In genomic region chr5:68749076-68749475, GRCh38 we compare ENCODE assay signal across 25 cellular contexts.
A peak's percentile ranks its signal among the peaks of the same experiment; 100 is the strongest.
DNase-seq lines count a peak whose midpoint lies in the region; ATAC-seq, FAIRE-seq and TF ChIP-seq lines count a peak whose summit lies in the region.
"Had no signal": no experiment of that assay in that cellular context is flagged by ENCODE, and none has a peak within 500 bp of the region (broad histone marks: within the 10 kb centered on the region; RNA-seq: fewer than 3 reads in every experiment).

No MANE protein-coding gene starts in this region.

- H3K18ac ChIP-seq in trophoblast cell (ENCODE audit: low read length), result no peak overlapping the region

- H2BK12ac ChIP-seq in trophoblast cell (ENCODE audit: low read length), result no peak overlapping the region

- in situ Hi-C loops in HepG2 (cut with HindIII; ENCODE audit: extremely low pct_ligation_motif_present, low pct_unique_long_range_greater_than_20kb), result no loop called here

- WGBS in liver, result 85% methylated on average over 2 of the region's 2 CpGs
- 0% methylated on average over 2 of the region's 2 CpGs for whole genome bisulfite sequencing in HepG2 (ENCODE audit: low lambda C conversion rate)
- no CpG with 5 or more reads among the region's 2 CpGs for WGBS in right lobe of liver (ENCODE audit: insufficient coverage, low coverage, low lambda C conversion rate, missing lambda C conversion rate)
- no CpG with 5 or more reads among the region's 2 CpGs for WGBS in trophoblast cell (ENCODE audit: extremely low coverage, insufficient coverage, insufficient read length)

- DNase-seq in HepG2 (ENCODE audit: low spot score) (no peak), right lobe of liver (no peak), trophoblast cell (no peak), uterus (no peak), Peyer's patch (no peak), NCI-H146 treated with DMSO at 0.1 percent for 48 hours (lab: John Stamatoyannopoulos, UW; ENCODE audit: unreplicated experiment) (no peak), NOMO-1 treated with dmso at 0.1 percent for 144 hours (lab: John Stamatoyannopoulos, UW; ENCODE audit: unreplicated experiment) (no peak)
- DNase-seq: 8988T; ACHN; BE2C; CD4-positive, alpha-beta T cell; CD8-positive, alpha-beta memory T cell; DMS 273 treated with DMSO at 0.1 percent for 48 hours; DMS79; GDM1; H9; HFFc6 had no signal

- POLR2A ChIA-PET in HepG2 (lab: Yijun Ruan, JAX), result no interaction called here

- peak overlapping the region; percentile 40 to 95 for H3K27ac ChIP-seq in liver (ENCODE audit: low read depth in 1 of 2, low read length in 2 of 2)
- H3K27ac ChIP-seq in HepG2 (ENCODE audit: extremely low read length, insufficient read depth, low read length), result no peak overlapping the region
- peak overlapping the region in 2 of 3 donors; percentile 5 to 89 for H3K27ac ChIP-seq in right lobe of liver
- peak overlapping the region; percentile 23 for H3K27ac ChIP-seq in trophoblast cell (ENCODE audit: low read depth, low read length)
- H3K27ac ChIP-seq in uterus, result peak overlapping the region; percentile 26 to 46
- no peak overlapping the region for H3K27ac ChIP-seq in Peyer's patch
- H3K27ac ChIP-seq: A549; BLaER1 treated with 17β-estradiol and CSF1 and Interleukin-3, amounts not matched to agents 10 nM and 100 nM; GM23248 had no signal

- H3K4me3 ChIP-seq in liver (ENCODE audit: low read depth in 1 of 3, low read length in 3 of 3), result no peak overlapping the region
- H3K4me3 ChIP-seq in HepG2 (replicated peaks in 1 of 3; ENCODE audit: insufficient read depth in 1 of 3, low read depth in 2 of 3, low read length in 3 of 3), result no peak overlapping the region
- H3K4me3 ChIP-seq in right lobe of liver, result no peak overlapping the region
- no peak overlapping the region for H3K4me3 ChIP-seq in trophoblast cell (ENCODE audit: low read depth, low read length)
- no peak overlapping the region for H3K4me3 ChIP-seq in uterus
- no peak overlapping the region for H3K4me3 ChIP-seq in Peyer's patch
- H3K4me3 ChIP-seq: A549; BLaER1 treated with 17β-estradiol and CSF1 and Interleukin-3, amounts not matched to agents 10 nM and 100 nM; GM12878; GM23248 had no signal

- no peak overlapping the region for H4K91ac ChIP-seq in trophoblast cell (ENCODE audit: low read depth, low read length)

- no TSS peak for BruUV-seq in HepG2 (replicated peaks; lab: Mats Ljungman, UMichigan)

- H3K9me3 ChIP-seq in liver (ENCODE audit: control insufficient read depth in 4 of 4, low read length in 3 of 4) (no peaks in the 10 kb centered on the region), HepG2 (ENCODE audit: low read length) (no peaks in the 10 kb centered on the region), right lobe of liver (no peaks in the 10 kb centered on the region), trophoblast cell (ENCODE audit: insufficient read depth, low read depth, low read length) (no peaks in the 10 kb centered on the region), uterus (no peaks in the 10 kb centered on the region), Peyer's patch (no peaks in the 10 kb centered on the region)
- H3K9me3 ChIP-seq: A549; BE2C; BLaER1 treated with 17β-estradiol and CSF1 and Interleukin-3, amounts not matched to agents 10 nM and 100 nM had no signal

- H3K79me1 ChIP-seq in trophoblast cell (ENCODE audit: low read length), result no peaks in the 10 kb centered on the region

- H2BK120ac ChIP-seq in trophoblast cell (ENCODE audit: insufficient read depth, low read length, poor library complexity), result no peak overlapping the region

- no peaks in the 10 kb centered on the region for H3K79me2 ChIP-seq in HepG2 (ENCODE audit: insufficient read depth, low read length)
- no peaks in the 10 kb centered on the region for H3K79me2 ChIP-seq in trophoblast cell (ENCODE audit: control insufficient read depth, insufficient read depth, low read length, poor library complexity)

- no peak overlapping the region for H3K4ac ChIP-seq in trophoblast cell (ENCODE audit: low read depth, low read length)

- TF ChIP-seq POLR2A in HepG2 (IDR thresholded peaks at IDR 0.05; ENCODE audit: insufficient read depth in 1 of 2, low read depth in 2 of 2, low read length in 2 of 2) (no peak), right lobe of liver (IDR thresholded peaks at IDR 0.05) (no peak), uterus (IDR thresholded peaks at IDR 0.05) (no peak), Peyer's patch (IDR thresholded peaks at IDR 0.05) (no peak)

- intact Hi-C loops in HepG2 (cut with micrococcal nuclease; ENCODE audit: unreplicated experiment), result no loop called here
- intact Hi-C loops in right lobe of liver (cut with DNase I), result loop anchor here (10.0 kb wide), 1 partner anchor 464 kb away; no protein-coding TSS in a partner anchor
- intact Hi-C loops in uterus (cut with DNase I; ENCODE audit: low total_unique reads), result no loop called here

- ATAC-seq in HepG2 (no peak), right lobe of liver (no peak)
- ATAC-seq: A549, GM12878, HCT116 had no signal

- TF ChIP-seq EP300 in HepG2 (IDR thresholded peaks at IDR 0.05; ENCODE audit: low read depth in 2 of 2, low read length in 2 of 2), result no peak
- TF ChIP-seq EP300 in HepG2 (CRISPR knock-in tag; IDR thresholded peaks at IDR 0.05; ENCODE audit: borderline replicate concordance), result no peak

- TF ChIP-seq RAD21 in liver (IDR thresholded peaks at IDR 0.05) (no peak), HepG2 (CRISPR knock-in tag; IDR thresholded peaks at IDR 0.05) (no peak)

- no peak overlapping the region for H2AK5ac ChIP-seq in trophoblast cell (ENCODE audit: low read length)

- H3K9ac ChIP-seq in liver (ENCODE audit: low read depth in 1 of 2, low read length in 2 of 2) (no peak overlapping the region), HepG2 (ENCODE audit: insufficient read depth, low read depth, low read length) (no peak overlapping the region), trophoblast cell (ENCODE audit: low read length) (no peak overlapping the region)
- H3K9ac ChIP-seq: BLaER1 treated with 17β-estradiol and CSF1 and Interleukin-3, amounts not matched to agents 10 nM and 100 nM; GM23248 had no signal

- H3K36me3 ChIP-seq in liver (ENCODE audit: control insufficient read depth in 4 of 4, insufficient read depth in 3 of 4, low read depth in 1 of 4, low read length in 3 of 4) (no peaks in the 10 kb centered on the region), HepG2 (replicated peaks in 1 of 2; ENCODE audit: control insufficient read depth in 1 of 2, insufficient read depth in 2 of 2, low read length in 2 of 2) (no peaks in the 10 kb centered on the region), right lobe of liver (no peaks in the 10 kb centered on the region), trophoblast cell (ENCODE audit: control insufficient read depth in 1 of 2, insufficient read depth in 2 of 2, low read length in 2 of 2) (no peaks in the 10 kb centered on the region), uterus (no peaks in the 10 kb centered on the region), Peyer's patch (no peaks in the 10 kb centered on the region)
- H3K36me3 ChIP-seq: BE2C; BLaER1 treated with 17β-estradiol and CSF1 and Interleukin-3, amounts not matched to agents 10 nM and 100 nM had no signal

- H3K4me1 ChIP-seq in liver (ENCODE audit: control insufficient read depth in 4 of 4, insufficient read depth in 4 of 4, low read length in 3 of 4) (peaks cover 2 to 31% (median 10%) of the 10 kb centered on the region in 4 donors), HepG2 (ENCODE audit: insufficient read depth, low read length) (no peaks in the 10 kb centered on the region), right lobe of liver (peaks cover 0 to 28% (median 6%) of the 10 kb centered on the region in 4 donors), trophoblast cell (ENCODE audit: control insufficient read depth in 1 of 2, insufficient read depth in 2 of 2, low read length in 2 of 2) (peaks cover 0 to 4% of the 10 kb centered on the region in 2 experiments), uterus (no peaks in the 10 kb centered on the region), Peyer's patch (no peaks in the 10 kb centered on the region)

- H2BK5ac ChIP-seq in trophoblast cell (ENCODE audit: low read depth, low read length, poor library complexity), result no peak overlapping the region

- H2AFZ ChIP-seq in HepG2 (ENCODE audit: low read length) (no peak overlapping the region), trophoblast cell (ENCODE audit: insufficient read depth, low read length, poor library complexity) (no peak overlapping the region)
- H2AFZ ChIP-seq: GM23248 had no signal

- H4K12ac ChIP-seq in trophoblast cell (ENCODE audit: low read depth, low read length), result no peak overlapping the region

- no peak overlapping the region for H4K8ac ChIP-seq in trophoblast cell (ENCODE audit: low read depth, low read length)

- no peaks in the 10 kb centered on the region for H4K20me1 ChIP-seq in HepG2 (ENCODE audit: insufficient read depth, low read length)
- H4K20me1 ChIP-seq: BLaER1 treated with 17β-estradiol and CSF1 and Interleukin-3, amounts not matched to agents 10 nM and 100 nM had no signal

- H3K23ac ChIP-seq in trophoblast cell (ENCODE audit: low read length), result no peak overlapping the region

- FAIRE-seq in HepG2 (lab: Jason Lieb, UNC), result no peak
- FAIRE-seq: A549, D721Med, GM12878, GM19239 had no signal

- H3K27me3 ChIP-seq in liver (ENCODE audit: control insufficient read depth in 4 of 4, insufficient read depth in 4 of 4, low read length in 3 of 4) (no peaks in the 10 kb centered on the region), HepG2 (ENCODE audit: control insufficient read depth in 1 of 2, insufficient read depth in 2 of 2, low read length in 2 of 2) (no peaks in the 10 kb centered on the region; a peak in 1 of 5 replicates), right lobe of liver (no peaks in the 10 kb centered on the region), trophoblast cell (ENCODE audit: insufficient read depth, low read length) (no peaks in the 10 kb centered on the region), uterus (no peaks in the 10 kb centered on the region), Peyer's patch (no peaks in the 10 kb centered on the region)
- H3K27me3 ChIP-seq: BE2C; BLaER1 treated with 17β-estradiol and CSF1 and Interleukin-3, amounts not matched to agents 10 nM and 100 nM had no signal

- no peak overlapping the region for H3K14ac ChIP-seq in trophoblast cell (ENCODE audit: low read length)

- H3K4me2 ChIP-seq in HepG2 (ENCODE audit: low read depth, low read length), result no peak overlapping the region
- H3K4me2 ChIP-seq in trophoblast cell (ENCODE audit: low read length), result no peak overlapping the region
- H3K4me2 ChIP-seq: A549 had no signal

- TF ChIP-seq CTCF in liver (IDR thresholded peaks at IDR 0.05; ENCODE audit: low read depth, low read length, missing input control) (no peak), HepG2 (CRISPR knock-in tag; IDR thresholded peaks at IDR 0.05) (no peak), right lobe of liver (IDR thresholded peaks at IDR 0.05) (no peak), uterus (IDR thresholded peaks at IDR 0.05) (no peak), Peyer's patch (IDR thresholded peaks at IDR 0.05) (no peak)

- CTCF ChIA-PET in HepG2 (lab: Yijun Ruan, JAX; ENCODE audit: low intra/inter-chr PET ratio, low total read pairs), result no interaction called here

TF ChIP-seq in liver, 16 proteins besides CTCF, POLR2A, EP300 and RAD21 (continues in another document):
- TF ChIP-seq TAF1 (conservative IDR thresholded peaks at IDR 0.05), result no peak
- TF ChIP-seq GABPA (IDR thresholded peaks at IDR 0.05 in 1 of 2, conservative IDR thresholded peaks at IDR 0.05 in 1 of 2), result no peak

Comparison
In these comparisons a context has a peak if more than half of its experiments do, and no peak if none do; other contexts are left out.
1. H3K27ac ChIP-seq: peak in liver (2 of 2), right lobe of liver (2 of 3), trophoblast cell (single experiment) and uterus (2 of 2); none in HepG2 (single experiment) and Peyer's patch (0 of 4).
2. intact Hi-C loops: an anchor here in right lobe of liver (10.0 kb wide); none called in HepG2 and uterus.